In genomic region chr17:7841622-7842379, GRCh38 we compare ENCODE assay signal across 8 cellular contexts. TPM values are rescaled to one million over a fixed set of nuclear protein-coding genes. Genes with fewer than 3 reads are reported as not detected.
DNase-seq lines count a peak whose midpoint lies in the region; ATAC-seq and TF ChIP-seq lines count a peak whose summit lies in the region.

No MANE protein-coding gene starts in this region.

- H3K27me3 ChIP-seq in NT2/D1 (ENCODE audit: insufficient read depth, insufficient read length), result no peaks in the 10 kb centered on the region

- ATAC-seq in GM18873 (IDR thresholded peaks at IDR 0.05; ENCODE audit: low FRiP score, unreplicated experiment) (peak; percentile 12), mucosa of descending colon (peak; percentile 65)

- H3K9me3 ChIP-seq in NT2/D1 (ENCODE audit: insufficient read depth, low read length), result no peaks in the 10 kb centered on the region
- no peaks in the 10 kb centered on the region for H3K9me3 ChIP-seq in mucosa of descending colon

- TF ChIP-seq CTCF in AG04449 (IDR thresholded peaks at IDR 0.05; ENCODE audit: insufficient read depth, low read length, missing control alignments), result peak; percentile 23
- no peak for TF ChIP-seq CTCF in epithelial cell of esophagus (IDR thresholded peaks at IDR 0.05; ENCODE audit: insufficient read depth, low read depth, low read length, missing control alignments)
- TF ChIP-seq CTCF in mucosa of descending colon (IDR thresholded peaks at IDR 0.05), result no peak

- peak overlapping the region; percentile 73 for H3K4me3 ChIP-seq in AG04449 (ENCODE audit: low read depth, low read length)
- peak overlapping the region; percentile 78 for H3K4me3 ChIP-seq in NT2/D1 (ENCODE audit: insufficient read length, low read depth)
- peak overlapping the region; percentile 87 for H3K4me3 ChIP-seq in epithelial cell of esophagus (ENCODE audit: low read length)
- H3K4me3 ChIP-seq in mucosa of descending colon, result peak overlapping the region; percentile 51

- POLR2A ChIA-PET in AG04449 (lab: Yijun Ruan, JAX), result interaction anchor here (0.5 to 4.9 kb wide), 4 partner anchors 8 to 278 kb away, joined by 3 to 48 read pairs (median 8); partner anchors contain the start of genes CYB5D1, KDM6B and NAA38

- H3K4me1 ChIP-seq in NT2/D1 (ENCODE audit: insufficient read depth, insufficient read length), result peaks cover 13% of the 10 kb centered on the region
- peaks cover 50% of the 10 kb centered on the region for H3K4me1 ChIP-seq in mucosa of descending colon (ENCODE audit: low read depth)

- CTCF ChIA-PET in AG04449 (lab: Yijun Ruan, JAX), result interaction anchor here (1.1 to 7.0 kb wide), 8 partner anchors 8 to 148 kb away, joined by 3 to 36 read pairs (median 4); partner anchors contain the start of gene NAA38

- DNase-seq in AG04449 (ENCODE audit: low read depth, low spot score) (no peak), HUDEP-2 (lab: John Stamatoyannopoulos, UW; ENCODE audit: unreplicated experiment in 76 of 76) (peak in 65 of 76 experiments; percentile 29 to 90 (median 72)), NT2/D1 (ENCODE audit: low read depth, low spot score) (peak; percentile 76), activated T-cell treated with anti-CD3 and anti-CD28 coated beads for 1 hour (ENCODE audit: low read depth) (peak; percentile 93), epithelial cell of esophagus (ENCODE audit: low read depth) (peak; percentile 94), mucosa of descending colon (peak; percentile 93 to 95 (median 94))
- peak; percentile 92 for DNase-seq in stimulated activated CD8-positive, alpha-beta memory T cell treated with anti-CD3 and anti-CD28 coated beads, Interleukin-4, amount 100 ng/mL, for 24 hours (ENCODE audit: low read depth)

- peak overlapping the region; percentile 88 for H3K9ac ChIP-seq in NT2/D1 (ENCODE audit: insufficient read length, low read depth)

- intact Hi-C loops in mucosa of descending colon (cut with DNase I, micrococcal nuclease), result no loop called here

- H3K36me3 ChIP-seq in NT2/D1 (ENCODE audit: insufficient read depth, insufficient read length, low read length) (peaks cover 13% of the 10 kb centered on the region), mucosa of descending colon (ENCODE audit: low read depth) (no peaks in the 10 kb centered on the region)

RNA-seq across cellular contexts. Expression of gene KDM6B, which starts 7.8 kb away (rescaled TPM):
- total RNA-seq in mucosa of descending colon, result 10 to 100 TPM; 44.3 to 73.6 (median 54.6) TPM

RNA-seq across cellular contexts. Expression of gene TMEM88, which starts 13.1 kb away (rescaled TPM):
- 1 to 10 TPM; 3.5 to 8.5 (median 6.9) TPM for total RNA-seq in mucosa of descending colon

RNA-seq across cellular contexts. Expression of gene NAA38, which starts 15.6 kb away (rescaled TPM):
- total RNA-seq in mucosa of descending colon, result 10 to 100 TPM; 51.2 to 73.5 (median 58.2) TPM

RNA-seq across cellular contexts. Expression of gene CYB5D1, which starts 16.0 kb away (rescaled TPM):
- total RNA-seq in mucosa of descending colon, result 10 to 100 TPM; 11.5 to 17.0 (median 12.2) TPM

RNA-seq across cellular contexts. Expression of gene CHD3, which starts 46.8 kb away (rescaled TPM):
- 100 to 1,000 TPM in 1 of 3 donors, 10 to 100 TPM in 2; 52.7 to 151 (median 56.5) TPM for total RNA-seq in mucosa of descending colon
